ENCODE assay signal across 22 cellular contexts in genomic region chr1:25611843-25612242, GRCh38.
"Had no signal": no experiment of that assay in that cellular context is flagged by ENCODE, and none has a peak within 500 bp of the region (broad histone marks: within the 10 kb centered on the region; RNA-seq: fewer than 3 reads in every experiment).

No MANE protein-coding gene starts in this region.

- H3K27ac ChIP-seq: gastrocnemius medialis, neutrophil, pancreas, right lobe of liver, suprapubic skin, transverse colon, vagina had no signal

- H3K27ac Mint-ChIP-seq: memory B cell; natural killer cell treated with Interleukin-12 subunit alpha and Interleukin-12 subunit beta and Interleukin-15 and Interleukin-18, amount 100 ng/mL, for 72 hours; stimulated activated naive B cell treated with anti-CD40 and anti-IgM and Interleukin-4, amounts not matched to agents 10 μg/mL and 1 μg/mL and 100 μg/mL, for 72 hours; stimulated activated naive CD8-positive, alpha-beta T cell treated with anti-CD3 and anti-CD28 coated beads, Interleukin-15, amount 100 ng/mL, for 72 hours had no signal

- H3K4me3 Mint-ChIP-seq: effector memory CD8-positive, alpha-beta T cell; memory B cell; natural killer cell treated with Interleukin-12 subunit alpha and Interleukin-12 subunit beta and Interleukin-15 and Interleukin-18, amount 100 ng/mL, for 72 hours; neural crest cell; stimulated activated naive B cell treated with anti-CD40 and anti-IgM and Interleukin-4, amounts not matched to agents 10 μg/mL and 1 μg/mL and 100 μg/mL, for 72 hours; stimulated activated naive CD8-positive, alpha-beta T cell treated with anti-CD3 and anti-CD28 coated beads, Interleukin-15, amount 100 ng/mL, for 72 hours had no signal

- H3K4me3 ChIP-seq: gastrocnemius medialis, lung, pancreas, right lobe of liver, suprapubic skin, transverse colon, vagina had no signal

- H3K4me1 ChIP-seq: pancreas had no signal

- H3K27me3 ChIP-seq: gastrocnemius medialis, pancreas, right lobe of liver, suprapubic skin, vagina had no signal

- H3K36me3 Mint-ChIP-seq: memory B cell; natural killer cell treated with Interleukin-12 subunit alpha and Interleukin-12 subunit beta and Interleukin-15 and Interleukin-18, amount 100 ng/mL, for 72 hours; stimulated activated naive B cell treated with anti-CD40 and anti-IgM and Interleukin-4, amounts not matched to agents 10 μg/mL and 1 μg/mL and 100 μg/mL, for 72 hours had no signal

- H3K36me3 ChIP-seq: gastrocnemius medialis, neutrophil, pancreas, right lobe of liver, suprapubic skin, transverse colon, vagina had no signal

- H3K9me3 ChIP-seq: gastrocnemius medialis, neutrophil, pancreas, right lobe of liver, suprapubic skin, transverse colon, vagina had no signal

- ATAC-seq: effector memory CD8-positive, alpha-beta T cell; gastrocnemius medialis; left lobe of liver; natural killer cell treated with Interleukin-12 subunit alpha and Interleukin-12 subunit beta and Interleukin-15 and Interleukin-18, amount 100 ng/mL, for 72 hours; pancreas; right lobe of liver; stimulated activated naive B cell treated with anti-CD40 and anti-IgM and Interleukin-4, amounts not matched to agents 10 μg/mL and 1 μg/mL and 100 μg/mL, for 72 hours; stimulated activated naive CD8-positive, alpha-beta T cell treated with anti-CD3 and anti-CD28 coated beads, Interleukin-15, amount 100 ng/mL, for 72 hours had no signal

- DNase-seq: cortex of kidney; effector memory CD8-positive, alpha-beta T cell; foreskin fibroblast; gastrocnemius medialis; kidney; pancreas; retina; right lobe of liver; small intestine; stimulated activated CD4-positive, alpha-beta T cell treated with anti-CD3 and anti-CD28 coated beads, Interleukin-15, amount 100 ng/mL, for 24 hours; stimulated activated CD4-positive, alpha-beta T cell treated with anti-CD3 and anti-CD28 coated beads, Interleukin-2, amount 100 ng/mL, for 48 hours; stimulated activated naive B cell treated with anti-CD40 and anti-IgM and Interleukin-4, amounts not matched to agents 10 μg/mL and 1 μg/mL and 100 μg/mL, for 72 hours; stimulated activated naive CD8-positive, alpha-beta T cell treated with anti-CD3 and anti-CD28 coated beads, Interleukin-15, amount 100 ng/mL, for 72 hours; transverse colon had no signal
